Comparison of ENCODE assay signal across 19 cellular contexts in the genomic region with DNA sequence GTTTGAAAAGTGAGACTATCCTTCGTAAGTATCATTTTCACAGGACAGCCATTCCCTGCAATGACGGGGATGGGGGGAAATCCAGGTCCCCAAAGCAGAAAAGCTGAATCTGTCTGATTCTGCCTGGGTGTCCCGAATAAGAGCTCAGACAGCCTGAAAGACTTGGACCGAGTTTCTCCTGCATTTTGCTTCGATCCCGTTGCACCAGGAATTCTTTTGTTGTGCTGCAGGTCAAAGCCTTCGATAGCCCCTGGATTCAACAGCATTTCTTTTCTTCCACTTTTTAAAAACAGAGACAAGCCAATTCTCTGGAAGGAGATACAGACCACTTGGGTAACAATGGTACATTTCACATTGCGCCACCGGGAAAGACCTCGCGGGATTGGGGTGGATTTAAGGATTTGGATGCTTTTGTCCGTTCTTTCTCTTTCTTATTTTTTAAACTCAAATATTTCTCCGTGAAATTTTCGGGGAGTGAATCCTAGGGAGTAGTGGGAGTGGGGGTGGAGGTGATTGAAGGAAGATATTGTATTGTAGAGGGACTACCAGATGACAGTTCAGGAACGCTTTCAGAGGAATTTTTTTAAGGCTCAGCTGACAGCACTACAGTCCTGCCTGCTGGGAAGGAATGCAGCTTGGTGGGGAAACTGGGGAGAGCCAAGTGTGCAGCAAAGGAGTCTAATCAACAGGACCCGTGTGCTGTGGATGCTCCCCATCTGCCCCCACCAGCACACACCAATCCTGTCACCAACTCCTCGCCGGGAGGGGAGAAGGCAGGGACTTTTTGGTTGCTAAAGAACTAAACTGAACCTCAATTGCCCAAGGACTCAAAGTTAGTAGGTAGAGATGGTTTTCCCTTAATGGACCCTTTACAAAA. TPM values are rescaled to one million over a fixed set of nuclear protein-coding genes. Genes with fewer than 3 reads are reported as not detected.
DNase-seq lines count a peak whose midpoint lies in the region; ATAC-seq, FAIRE-seq and TF ChIP-seq lines count a peak whose summit lies in the region.
"Had no signal": no experiment of that assay in that cellular context is flagged by ENCODE, and none has a peak within 500 bp of the region (broad histone marks: within the 10 kb centered on the region; RNA-seq: fewer than 3 reads in every experiment).

No MANE protein-coding gene starts in this region.

- peak overlapping the region; percentile 9; the same call in 1 of the 2 replicates for H2AFZ ChIP-seq in H1 (ENCODE audit: low read length)

- no peak overlapping the region for H3K56ac ChIP-seq in H1 (replicated peaks; ENCODE audit: insufficient read length, low read depth, low read length)

- peaks cover 43% of the 10 kb centered on the region for H3K4me1 Mint-ChIP-seq in nephron

- TF ChIP-seq POLR2A in A549 (IDR thresholded peaks at IDR 0.05; ENCODE audit: low read length) (no peak), H1 (IDR thresholded peaks at IDR 0.05; ENCODE audit: control extremely low read depth in 1 of 2, low read depth in 2 of 2, low read length in 2 of 2) (no peak)

- H3K27ac Mint-ChIP-seq in nephron: peak overlapping the region in 1 of 3 experiments; percentile 38
- H3K27ac Mint-ChIP-seq: activated B cell treated with CpG ODN at 0.5 μM for 24 hours; activated T-helper 1 cell treated with anti-CD3 and anti-CD28 coated beads, Interleukin-12 subunit alpha, Interleukin-12 subunit beta, Interleukin-2, Interleukin-4 antibody, amounts not matched to agents 30 ng/mL and 10 ng/mL and 1 ng/mL, durations not matched to agents 14 hours and 24 hours and 36 hours had no signal

- H3K36me3 Mint-ChIP-seq in nephron (ENCODE audit: low read depth): no peaks in the 10 kb centered on the region

- H3K9ac ChIP-seq in H1 (replicated peaks in 1 of 4; ENCODE audit: extremely low read depth in 1 of 4, low read depth in 3 of 4, low read length in 3 of 4): peak overlapping the region in 1 of 4 experiments; percentile 50; a peak in 1 of 7 replicates

- peaks cover 33% of the 10 kb centered on the region for H3K23me2 ChIP-seq in H1 (ENCODE audit: low read depth, low read length)

- H3K79me2 ChIP-seq in H1 (ENCODE audit: control insufficient read depth in 1 of 2, insufficient read depth in 2 of 2, low read length in 2 of 2): no peaks in the 10 kb centered on the region

- TF ChIP-seq EP300 in A549 (IDR thresholded peaks at IDR 0.05) (no peak), H1 (IDR thresholded peaks at IDR 0.05; ENCODE audit: borderline replicate concordance in 1 of 2, low read depth in 2 of 2, low read length in 2 of 2) (no peak)

- H3K4me3 ChIP-seq in A549: peak overlapping the region; percentile 21; the same call in 2 of the 3 replicates
- H3K4me3 ChIP-seq in LNCaP clone FGC (ENCODE audit: low read depth, low read length): peak overlapping the region; percentile 57
- peak overlapping the region; percentile 83 to 85 (median 83) for H3K4me3 ChIP-seq in H1 (ENCODE audit: extremely low read depth in 1 of 4, insufficient read depth in 2 of 4, low read depth in 3 of 4, low read length in 4 of 4)

- DNase-seq in A549 (ENCODE audit: low read depth in 1 of 2, low spot score in 1 of 2) (no peak), LNCaP clone FGC (ENCODE audit: low read depth) (no peak), H1 (ENCODE audit: low read depth in 1 of 2, low spot score in 2 of 2) (no peak), GM20000 (ENCODE audit: low spot score) (no peak), NCI-H1048 (lab: John Stamatoyannopoulos, UW) (no peak)
- DNase-seq in stimulated activated CD4-positive, alpha-beta T cell treated with anti-CD3 and anti-CD28 coated beads, Interleukin-2, amount 100 ng/mL, for 48 hours: no peak
- no peak for DNase-seq in activated CD4-positive, alpha-beta T cell treated with anti-CD3 and anti-CD28 coated beads for 4 hours
- DNase-seq: activated B cell treated with CpG ODN at 0.5 μM for 24 hours; EL; heart left ventricle; Kasumi-1; naive B cell; NCI-H226; SHP77; stimulated activated CD4-positive, alpha-beta T cell treated with anti-CD3 and anti-CD28 coated beads, Interleukin-1b, Interleukin-23, amount 100 ng/mL, for 48 hours; stimulated activated naive CD4-positive, alpha-beta T cell treated with Interleukin-2 at 50 U/mL for 16 hours had no signal

- no peaks in the 10 kb centered on the region for H3K9me3 Mint-ChIP-seq in nephron
- H3K9me3 Mint-ChIP-seq: activated B cell treated with CpG ODN at 0.5 μM for 24 hours; activated T-helper 1 cell treated with anti-CD3 and anti-CD28 coated beads, Interleukin-12 subunit alpha, Interleukin-12 subunit beta, Interleukin-2, Interleukin-4 antibody, amounts not matched to agents 30 ng/mL and 10 ng/mL and 1 ng/mL, durations not matched to agents 14 hours and 24 hours and 36 hours had no signal

- H2BK12ac ChIP-seq in H1 (ENCODE audit: low read depth, low read length): peak overlapping the region; percentile 60; the same call in 1 of the 2 replicates

- no peak overlapping the region for H3K27ac ChIP-seq in A549
- H3K27ac ChIP-seq in H1 (ENCODE audit: low read depth, low read length): no peak overlapping the region

- peak overlapping the region; percentile 25; the same call in 1 of the 2 replicates for H3K18ac ChIP-seq in H1 (ENCODE audit: extremely low read depth, low read length)

- no peaks in the 10 kb centered on the region; the same call in 1 of the 2 replicates for H3K79me1 ChIP-seq in H1 (ENCODE audit: low read depth, low read length)

- H3K27me3 Mint-ChIP-seq in nephron (ENCODE audit: low read depth): peaks cover 94% of the 10 kb centered on the region

- peaks cover 6 to 41% (median 35%) of the 10 kb centered on the region in 4 experiments for H3K27me3 ChIP-seq in H1 (replicated peaks in 1 of 4; ENCODE audit: control insufficient read depth in 3 of 4, extremely low read depth in 1 of 4, insufficient read depth in 3 of 4, low read length in 3 of 4)

- no peak overlapping the region for H3K23ac ChIP-seq in H1 (ENCODE audit: insufficient read length)

- no peaks in the 10 kb centered on the region for H3K36me3 ChIP-seq in H1 (ENCODE audit: control insufficient read depth in 2 of 4, insufficient read depth in 4 of 4, low read length in 3 of 4)
- H3K36me3 ChIP-seq: heart left ventricle had no signal

- WGBS in A549 (ENCODE audit: missing lambda C conversion rate): 12% methylated on average over 18 of the region's 18 CpGs
- WGBS in H1 (ENCODE audit: extremely low coverage in 1 of 2, insufficient coverage in 1 of 2, insufficient read length in 1 of 2, insufficient replicate concordance in 2 of 2, low coverage in 1 of 2, low lambda C conversion rate in 2 of 2, missing lambda C conversion rate in 1 of 2), 2 experiments: 1% methylated on average over 18 of the region's 18 CpGs; no CpG with 5 or more reads in 1 of the 2 experiments

- H3K14ac ChIP-seq in H1 (ENCODE audit: insufficient read length): no peak overlapping the region

- H2BK20ac ChIP-seq in H1 (ENCODE audit: low read length): no peak overlapping the region

- H4K8ac ChIP-seq in H1 (ENCODE audit: extremely low read depth, insufficient read depth, low read length): no peak overlapping the region

- H3K4ac ChIP-seq in H1 (replicated peaks; ENCODE audit: insufficient read length, low read depth, low read length): no peak overlapping the region

- no peaks in the 10 kb centered on the region for H4K20me1 ChIP-seq in H1 (replicated peaks in 1 of 2; ENCODE audit: control insufficient read depth in 1 of 2, insufficient read depth in 2 of 2, low read length in 2 of 2)

- H2AK5ac ChIP-seq in H1 (ENCODE audit: low read depth, low read length): no peak overlapping the region

- H2BK120ac ChIP-seq in H1 (replicated peaks; ENCODE audit: low read depth, low read length): no peak overlapping the region

- H2BK15ac ChIP-seq in H1 (ENCODE audit: low read length): peak overlapping the region; percentile 72; the same call in 1 of the 2 replicates

- H2BK5ac ChIP-seq in H1 (ENCODE audit: low read depth, low read length): no peak overlapping the region

- CTCF ChIA-PET in A549 (lab: Yijun Ruan, JAX): interaction anchor here (1.9 to 3.0 kb wide), 3 partner anchors 8 to 13 kb away, joined by 5 to 10 read pairs (median 10); no protein-coding TSS in a partner anchor
- CTCF ChIA-PET in H1 (lab: Charles Lee; ENCODE audit: partially characterized antibody): interaction anchor here (0.7 to 2.3 kb wide), 6 partner anchors 13 to 119 kb away, joined by 3 to 22 read pairs (median 4); no protein-coding TSS in a partner anchor

- no peak for TF ChIP-seq CTCF in A549 (IDR thresholded peaks at IDR 0.05)
- TF ChIP-seq CTCF in LNCaP clone FGC (IDR thresholded peaks at IDR 0.05; ENCODE audit: control insufficient read depth, extremely low read depth, insufficient read depth): no peak
- no peak for TF ChIP-seq CTCF in H1 (IDR thresholded peaks at IDR 0.05; ENCODE audit: control extremely low read depth in 1 of 3, insufficient read depth in 1 of 3, low read depth in 1 of 3, low read length in 3 of 3)
- no peak for TF ChIP-seq CTCF in nephron (IDR thresholded peaks at IDR 0.05; ENCODE audit: unreplicated experiment in 3 of 3)
- TF ChIP-seq CTCF in GM20000 (IDR thresholded peaks at IDR 0.05; ENCODE audit: extremely low read depth, missing control alignments): no peak

- peak overlapping the region; percentile 79 to 86 (median 85) for H3K4me3 Mint-ChIP-seq in nephron
- H3K4me3 Mint-ChIP-seq: activated B cell treated with CpG ODN at 0.5 μM for 24 hours; activated T-helper 1 cell treated with anti-CD3 and anti-CD28 coated beads, Interleukin-12 subunit alpha, Interleukin-12 subunit beta, Interleukin-2, Interleukin-4 antibody, amounts not matched to agents 30 ng/mL and 10 ng/mL and 1 ng/mL, durations not matched to agents 14 hours and 24 hours and 36 hours had no signal

- H3K4me2 ChIP-seq in A549 (peak overlapping the region; percentile 98), H1 (ENCODE audit: insufficient read depth in 1 of 2, low read depth in 2 of 2, low read length in 2 of 2) (peak overlapping the region; percentile 87 to 99)

- H3K9me3 ChIP-seq in A549: peaks cover 3% of the 10 kb centered on the region; the same call in 1 of the 3 replicates
- no peaks in the 10 kb centered on the region for H3K9me3 ChIP-seq in H1 (ENCODE audit: insufficient read depth in 2 of 2, low read depth in 1 of 2, low read length in 1 of 2)
- H3K9me3 ChIP-seq: heart left ventricle had no signal

- POLR2A ChIA-PET in A549 (lab: Yijun Ruan, JAX) (no interaction called here), H1 (lab: Charles Lee; ENCODE audit: partially characterized antibody) (no interaction called here)

- no peak for TF ChIP-seq RAD21 in A549 (conservative IDR thresholded peaks at IDR 0.05 in 1 of 2, IDR thresholded peaks at IDR 0.05 in 1 of 2)
- no peak for TF ChIP-seq RAD21 in H1 (IDR thresholded peaks at IDR 0.05 in 1 of 2, conservative IDR thresholded peaks at IDR 0.05 in 1 of 2; ENCODE audit: low read depth in 2 of 2, low read length in 2 of 2)

- FAIRE-seq in A549 (lab: Jason Lieb, UNC) (no peak), H1 (lab: Jason Lieb, UNC) (no peak)

- ATAC-seq in A549: peak in 1 of 2 experiments; percentile 35; a peak in 3 of 6 replicates

- H3K4me1 ChIP-seq in A549 (peaks cover 18% of the 10 kb centered on the region; the same call in 1 of the 3 replicates), H1 (replicated peaks in 1 of 4; ENCODE audit: control insufficient read depth in 3 of 4, insufficient read depth in 4 of 4, low read length in 3 of 4) (peaks cover 0 to 13% (median 4%) of the 10 kb centered on the region in 4 experiments; a peak in 6 of 7 replicates)

- H4K5ac ChIP-seq in H1 (ENCODE audit: insufficient read length, low read depth, low read length): no peak overlapping the region

- H4K91ac ChIP-seq in H1 (replicated peaks; ENCODE audit: insufficient read length, low read length): no peak overlapping the region

RNA-seq across cellular contexts. Expression of a gene that starts 2.6 kb away (rescaled TPM):
- polyA plus RNA-seq in A549 (2011; rRNA removed): not detected in 2 replicates
- polyA plus RNA-seq in A549 (2012; cell fraction: cytosol; rRNA removed): not detected in 2 replicates
- polyA plus RNA-seq in A549 (2012; cell fraction: nucleus; rRNA removed): not detected in 2 replicates
- polyA plus RNA-seq in A549 (2017; fragmentation: RNase III; extraction: RNeasy Plus Mini Kit Qiagen cat#74134 plus additional on column Dnase treatment): not detected in 3 replicates
- polyA minus RNA-seq in A549 (2011; rRNA and poly(A)+ RNA removed): not detected in 2 replicates
- 3.2 and 3.4 TPM in 2 replicates for total RNA-seq in H1 (2021; fragmentation: NEBNext Ultra II Directional; extraction: Animal tissue kit (Norgen Biotek cat#: 25700))
- 0.71 and 1.1 TPM in 2 replicates for polyA plus RNA-seq in H1 (2011; rRNA removed)
- polyA plus RNA-seq in H1 (2011; cell fraction: cytosol; rRNA removed): 1.2 TPM
- polyA plus RNA-seq in H1 (2011; cell fraction: nucleus; rRNA removed): 1.5 TPM
- polyA plus RNA-seq in H1 (2012, experiment 1 of 2): 1.3 to 1.8 TPM (median 1.6 TPM) in 4 replicates
- polyA plus RNA-seq in H1 (2012, experiment 2 of 2): 0.63 TPM
- polyA plus RNA-seq in H1 (2013, experiment 1 of 2): 3.2 TPM
- polyA plus RNA-seq in H1 (2013, experiment 2 of 2): 2.7 TPM
- 3.0 and 3.9 TPM in 2 replicates for polyA minus RNA-seq in H1 (2011; rRNA and poly(A)+ RNA removed)
- 1.5 TPM for polyA minus RNA-seq in H1 (2011; cell fraction: cytosol; rRNA and poly(A)+ RNA removed)
- 2.9 TPM for polyA minus RNA-seq in H1 (2011; cell fraction: nucleus; rRNA and poly(A)+ RNA removed)
- total RNA-seq: activated B cell treated with CpG ODN at 0.5 μM for 24 hours; activated T-helper 1 cell treated with anti-CD3 and anti-CD28 coated beads, Interleukin-12 subunit alpha, Interleukin-12 subunit beta, Interleukin-2, Interleukin-4 antibody, amounts not matched to agents 30 ng/mL and 10 ng/mL and 1 ng/mL, durations not matched to agents 14 hours and 24 hours and 36 hours; dermis microvascular lymphatic vessel endothelial cell; heart left ventricle had no signal
- polyA plus RNA-seq: heart left ventricle had no signal

Comparison
In these comparisons a context has a peak if more than half of its experiments do, and no peak if none do; other contexts are left out.
1. H3K4me3 ChIP-seq: peak in every context shown above with its lines; median percentile 83 in H1; 57 in LNCaP clone FGC; 21 in A549.